Comparison of ENCODE assay signal across 9 cellular contexts in the genomic region with DNA sequence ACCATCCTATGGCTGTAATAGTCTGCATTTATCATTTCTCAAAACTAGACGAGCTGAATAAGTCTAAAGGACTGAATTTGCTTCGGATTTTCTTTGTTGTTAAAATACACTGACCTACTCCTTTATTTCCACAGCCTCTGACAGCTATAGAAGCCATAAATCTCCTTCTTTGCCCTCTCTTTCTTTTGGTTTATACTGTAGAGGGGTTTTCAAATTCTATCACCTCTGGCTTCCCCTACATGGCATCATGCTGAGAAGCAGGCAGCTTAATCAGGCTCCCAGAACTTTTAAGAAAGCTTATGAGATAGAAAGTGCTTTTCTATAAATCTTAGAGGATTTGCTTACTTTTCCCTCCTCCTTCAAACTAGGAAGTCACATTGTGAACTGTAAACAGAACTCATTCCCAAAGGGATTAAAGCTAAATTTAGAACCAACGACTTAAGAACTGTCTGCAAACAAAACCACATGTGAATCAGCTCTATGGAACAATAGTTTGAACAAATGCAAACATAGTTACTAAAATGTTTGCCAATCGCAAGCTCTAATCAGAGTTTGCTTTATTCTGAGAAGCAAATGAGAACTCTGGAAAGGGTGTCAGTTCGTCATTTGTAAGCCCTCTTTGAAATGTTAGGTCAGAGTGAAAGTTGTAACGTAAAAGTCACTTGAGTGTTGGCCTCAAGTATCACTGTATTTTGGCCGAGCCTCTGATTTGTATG.
DNase-seq lines count a peak whose midpoint lies in the region; ATAC-seq and TF ChIP-seq lines count a peak whose summit lies in the region.
"Had no signal": no experiment of that assay in that cellular context is flagged by ENCODE, and none has a peak within 500 bp of the region (broad histone marks: within the 10 kb centered on the region; RNA-seq: fewer than 3 reads in every experiment).

No MANE protein-coding gene starts in this region.

- no peak for TF ChIP-seq RAD21 in SK-N-SH (IDR thresholded peaks at IDR 0.05; ENCODE audit: low read length)

- H3K4me2 ChIP-seq in SK-N-SH: peak overlapping the region; percentile 26; the same call in 1 of the 2 replicates

- H3K9me3 ChIP-seq in SK-N-SH (no peaks in the 10 kb centered on the region), heart right ventricle (no peaks in the 10 kb centered on the region), stomach (no peaks in the 10 kb centered on the region), Peyer's patch (no peaks in the 10 kb centered on the region)

- H3K27ac ChIP-seq in SK-N-SH (ENCODE audit: low read depth in 2 of 2, low read length in 1 of 2) (peak overlapping the region; percentile 55 to 60; a peak in 3 of 4 replicates), heart right ventricle (peak overlapping the region; percentile 50 to 80 (median 72)), stomach (peak overlapping the region; percentile 59 to 81 (median 77)), Peyer's patch (peak overlapping the region in 2 of 4 donors; percentile 8 to 58)

- H3K4me1 ChIP-seq in SK-N-SH (ENCODE audit: control insufficient read depth in 1 of 2, insufficient read depth in 2 of 2, low read depth in 1 of 2, low read length in 1 of 2) (peaks cover 0 to 27% of the 10 kb centered on the region in 2 experiments; a peak in 3 of 4 replicates), heart right ventricle (peaks cover 0 to 35% (median 27%) of the 10 kb centered on the region in 9 donors), stomach (peaks cover 15 to 38% (median 24%) of the 10 kb centered on the region in 4 donors), Peyer's patch (peaks cover 0 to 7% (median 0%) of the 10 kb centered on the region in 4 donors)

- no peak overlapping the region for H3K4me3 ChIP-seq in SK-N-SH (ENCODE audit: low read depth in 2 of 2, low read length in 1 of 2)
- H3K4me3 ChIP-seq in heart right ventricle: peak overlapping the region in 5 of 10 donors; percentile 6 to 29 (median 20)
- H3K4me3 ChIP-seq in stomach: peak overlapping the region in 1 of 4 donors; percentile 5
- H3K4me3 ChIP-seq in Peyer's patch: no peak overlapping the region

- TF ChIP-seq EP300 in SK-N-SH (IDR thresholded peaks at IDR 0.05; ENCODE audit: borderline replicate concordance in 1 of 2, low read depth in 1 of 2, low read length in 1 of 2) (no peak), stomach (IDR thresholded peaks at IDR 0.05) (no peak)

- H3K9ac ChIP-seq in SK-N-SH: peak overlapping the region; percentile 18; the same call in 1 of the 2 replicates

- no peaks in the 10 kb centered on the region for H3K9me2 ChIP-seq in SK-N-SH

- TF ChIP-seq POLR2A in stomach (IDR thresholded peaks at IDR 0.05) (no peak), GM18505 (IDR thresholded peaks at IDR 0.05; ENCODE audit: borderline replicate concordance, extremely low read depth, insufficient read depth, insufficient read length) (no peak), Peyer's patch (IDR thresholded peaks at IDR 0.05) (no peak)

- no peaks in the 10 kb centered on the region for H4K20me1 ChIP-seq in SK-N-SH (ENCODE audit: insufficient read depth)

- no peaks in the 10 kb centered on the region for H3K79me2 ChIP-seq in SK-N-SH (ENCODE audit: insufficient read depth)

- DNase-seq in H4 (ENCODE audit: low spot score) (peak; percentile 76), SK-N-SH (no peak), heart right ventricle (no peak), stomach (no peak), Peyer's patch (no peak), Ammon's horn (ENCODE audit: low spot score) (no peak)
- DNase-seq: GOT3 had no signal

- no peaks in the 10 kb centered on the region for H3K27me3 ChIP-seq in SK-N-SH (ENCODE audit: insufficient read depth)
- H3K27me3 ChIP-seq in heart right ventricle: no peaks in the 10 kb centered on the region
- no peaks in the 10 kb centered on the region for H3K27me3 ChIP-seq in stomach
- H3K27me3 ChIP-seq in Peyer's patch: no peaks in the 10 kb centered on the region

- CTCF ChIA-PET in SK-N-SH (lab: Yijun Ruan, JAX): interaction anchor here (0.8 kb wide), 1 partner anchor 21 kb away, joined by 4 read pairs; no protein-coding TSS in a partner anchor

- no peaks in the 10 kb centered on the region for H3K36me3 ChIP-seq in SK-N-SH (replicated peaks in 1 of 2; ENCODE audit: control insufficient read depth in 1 of 2, insufficient read depth in 2 of 2, low read length in 1 of 2)
- H3K36me3 ChIP-seq in heart right ventricle: no peaks in the 10 kb centered on the region
- no peaks in the 10 kb centered on the region for H3K36me3 ChIP-seq in stomach
- no peaks in the 10 kb centered on the region for H3K36me3 ChIP-seq in Peyer's patch

- no peaks in the 10 kb centered on the region for H3F3A ChIP-seq in SK-N-SH (replicated peaks; ENCODE audit: insufficient read depth)

- peak overlapping the region; percentile 84 for H2AFZ ChIP-seq in SK-N-SH (ENCODE audit: low read depth)

- ATAC-seq in heart right ventricle: peak; percentile 51 to 87 (median 78)
- no peak for ATAC-seq in GM18505 (IDR thresholded peaks at IDR 0.05; ENCODE audit: unreplicated experiment)
- no peak for ATAC-seq in esophagus mucosa

- no peak for TF ChIP-seq CTCF in SK-N-SH (IDR thresholded peaks at IDR 0.05)
- TF ChIP-seq CTCF in heart right ventricle (IDR thresholded peaks at IDR 0.05): no peak
- TF ChIP-seq CTCF in stomach (IDR thresholded peaks at IDR 0.05): no peak
- no peak for TF ChIP-seq CTCF in Peyer's patch (IDR thresholded peaks at IDR 0.05)

- intact Hi-C loops in heart right ventricle (cut with DNase I): loop anchor here in 1 of 10 donors (10.0 kb wide), 1 partner anchor 583 kb away; no protein-coding TSS in a partner anchor
- intact Hi-C loops in stomach (cut with DNase I; ENCODE audit: low total_unique reads): no loop called here

- POLR2A ChIA-PET in SK-N-SH (lab: Yijun Ruan, JAX): no interaction called here

- 75% methylated on average over 7 of the region's 7 CpGs for WGBS in SK-N-SH (ENCODE audit: low lambda C conversion rate)
- 22 to 28% methylated on average over 7 of the region's 7 CpGs for WGBS in heart right ventricle, 2 donors
- 11 to 24% (median 13%) methylated on average over 7 of the region's 7 CpGs for WGBS in stomach, 5 donors

TF ChIP-seq in SK-N-SH, 30 proteins besides CTCF, POLR2A, EP300 and RAD21:
- TF ChIP-seq JUND (IDR thresholded peaks at IDR 0.05) (no peak), TEAD4 (IDR thresholded peaks at IDR 0.05; ENCODE audit: borderline replicate concordance, insufficient read depth) (no peak), MEF2A (IDR thresholded peaks at IDR 0.05; ENCODE audit: borderline replicate concordance, low read depth) (peak; percentile 25; the same call in 1 of the 2 replicates)
- TF ChIP-seq, protein P1, sequence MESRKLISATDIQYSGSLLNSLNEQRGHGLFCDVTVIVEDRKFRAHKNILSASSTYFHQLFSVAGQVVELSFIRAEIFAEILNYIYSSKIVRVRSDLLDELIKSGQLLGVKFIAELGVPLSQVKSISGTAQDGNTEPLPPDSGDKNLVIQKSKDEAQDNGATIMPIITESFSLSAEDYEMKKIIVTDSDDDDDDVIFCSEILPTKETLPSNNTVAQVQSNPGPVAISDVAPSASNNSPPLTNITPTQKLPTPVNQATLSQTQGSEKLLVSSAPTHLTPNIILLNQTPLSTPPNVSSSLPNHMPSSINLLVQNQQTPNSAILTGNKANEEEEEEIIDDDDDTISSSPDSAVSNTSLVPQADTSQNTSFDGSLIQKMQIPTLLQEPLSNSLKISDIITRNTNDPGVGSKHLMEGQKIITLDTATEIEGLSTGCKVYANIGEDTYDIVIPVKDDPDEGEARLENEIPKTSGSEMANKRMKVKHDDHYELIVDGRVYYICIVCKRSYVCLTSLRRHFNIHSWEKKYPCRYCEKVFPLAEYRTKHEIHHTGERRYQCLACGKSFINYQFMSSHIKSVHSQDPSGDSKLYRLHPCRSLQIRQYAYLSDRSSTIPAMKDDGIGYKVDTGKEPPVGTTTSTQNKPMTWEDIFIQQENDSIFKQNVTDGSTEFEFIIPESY (IDR thresholded peaks at IDR 0.05; ENCODE audit: borderline replicate concordance, low read depth): no peak

Comparison
In these comparisons a context has a peak if more than half of its experiments do, and no peak if none do; other contexts are left out.
1. ATAC-seq: peak in heart right ventricle (8 of 8); none in GM18505 (single experiment) and esophagus mucosa (single experiment).